In the genomic region with DNA sequence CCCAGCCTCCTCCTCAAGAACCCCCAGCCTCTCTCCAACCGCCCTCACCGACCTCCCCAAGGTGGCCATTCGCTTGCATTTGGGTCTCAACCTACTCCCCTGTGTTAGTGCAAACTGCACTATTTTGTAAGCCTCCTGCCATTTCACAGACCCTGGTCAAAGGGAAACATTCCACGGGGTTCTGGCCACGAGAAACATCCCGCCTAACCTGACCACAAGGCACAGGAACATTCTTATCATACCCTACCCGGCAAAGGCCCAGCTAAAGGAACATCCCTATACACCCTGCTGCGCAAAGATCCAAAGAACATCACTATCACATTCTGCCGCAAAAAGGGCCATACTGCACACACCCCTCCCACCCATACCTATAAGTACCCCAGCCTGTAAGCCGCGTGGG, we compare ENCODE assay signal across 26 cellular contexts. TPM values are rescaled to one million over a fixed set of nuclear protein-coding genes. Genes with fewer than 3 reads are reported as not detected.
"Had no signal": no experiment of that assay in that cellular context is flagged by ENCODE, and none has a peak within 500 bp of the region (broad histone marks: within the 10 kb centered on the region; RNA-seq: fewer than 3 reads in every experiment).

No MANE protein-coding gene starts in this region.

- FAIRE-seq: keratinocyte had no signal

- DNase-seq: colonic mucosa; effector CD8-positive, alpha-beta T cell; erythroblast; esophagus squamous epithelium; foreskin melanocyte; glutamatergic neuron; mesenchymal stem cell; mucosa of descending colon; naive B cell; stimulated activated CD4-positive, alpha-beta T cell treated with anti-CD3 and anti-CD28 coated beads, Interleukin-2, amount 100 ng/mL, for 24 hours; stimulated activated CD4-positive, alpha-beta T cell treated with anti-CD3 and anti-CD28 coated beads, Interleukin-4, amount 100 ng/mL, for 24 hours; stimulated activated naive CD4-positive, alpha-beta T cell treated with Interleukin-2 at 50 U/mL for 16 hours; stomach; thyroid gland had no signal

- ATAC-seq: mucosa of descending colon; stimulated activated effector memory CD8-positive, alpha-beta T cell treated with anti-CD3 and anti-CD28 coated beads, Interleukin-12 subunit alpha, Interleukin-12 subunit beta, amount 100 ng/mL, for 72 hours had no signal

- H3K79me2 ChIP-seq: parathyroid adenoma had no signal

- H3K9ac ChIP-seq: parathyroid adenoma had no signal

- H3K36me3 ChIP-seq: colonic mucosa, esophagus squamous epithelium, stomach, thyroid gland had no signal

- H3K27me3 ChIP-seq: colonic mucosa, thyroid gland had no signal

- H3K27ac ChIP-seq: colonic mucosa, parathyroid adenoma, stomach, thyroid gland had no signal

- H3K9me3 ChIP-seq: colonic mucosa, esophagus squamous epithelium, mucosa of descending colon, stomach, thyroid gland had no signal

- H3K4me3 ChIP-seq: colonic mucosa, esophagus squamous epithelium, mucosa of descending colon, stomach, thyroid gland had no signal

- H3K4me1 ChIP-seq: parathyroid adenoma, stomach had no signal

RNA-seq across cellular contexts. Expression of gene MOBP, which starts 38.0 kb away (rescaled TPM):
- total RNA-seq: esophagus squamous epithelium; left lobe of liver; lung microvascular endothelial cell; mesothelial cell of epicardium; natural killer cell treated with Interleukin-12 subunit alpha and Interleukin-12 subunit beta and Interleukin-15 and Interleukin-18, amount 100 ng/mL, for 72 hours; neural crest cell; osteoblast; progenitor cell of endocrine pancreas; skeletal muscle tissue; subcutaneous adipose tissue; thyroid gland had no signal
- polyA plus RNA-seq: keratinocyte had no signal
